ENCODE assay signal across 8 cellular contexts in genomic region chr6:136317023-136317649, GRCh38. TPM values are rescaled to one million over a fixed set of nuclear protein-coding genes. Genes with fewer than 3 reads are reported as not detected.
DNase-seq lines count a peak whose midpoint lies in the region; ATAC-seq, FAIRE-seq and TF ChIP-seq lines count a peak whose summit lies in the region.

No MANE protein-coding gene starts in this region.

- H3K27ac ChIP-seq in Karpas-422 (ENCODE audit: low read length) (no peak overlapping the region), pancreas (no peak overlapping the region), uterus (no peak overlapping the region)

- no peak overlapping the region for H3K4me3 Mint-ChIP-seq in activated T-helper 2 cell treated with anti-CD3 and anti-CD28 coated beads, Interferon-gamma antibody, Interleukin-2, Interleukin-4, amounts not matched to agents 10 μg/mL and 5 μg/mL and 100 μg/mL, durations not matched to agents 14 hours and 24 hours and 36 hours (ENCODE audit: low read depth)

- H3K9me3 ChIP-seq in Karpas-422 (ENCODE audit: low read length) (no peaks in the 10 kb centered on the region), pancreas (no peaks in the 10 kb centered on the region), uterus (no peaks in the 10 kb centered on the region)

- peak; percentile 73 for DNase-seq in CD1c-positive myeloid dendritic cell (ENCODE audit: extremely low spot score)
- peak; percentile 87 for DNase-seq in Karpas-422
- DNase-seq in RPMI8226, result peak; percentile 67
- DNase-seq in activated T-helper 2 cell treated with anti-CD3 and anti-CD28 coated beads, Interferon-gamma antibody, Interleukin-2, Interleukin-4, amounts not matched to agents 10 μg/mL and 5 μg/mL and 100 μg/mL, durations not matched to agents 14 hours and 24 hours and 36 hours (ENCODE audit: low spot score), result peak; percentile 41
- DNase-seq in foreskin melanocyte, result peak; percentile 40
- DNase-seq in pancreas, result peak in 4 of 6 donors; percentile 34 to 71 (median 44)
- DNase-seq in uterus, result peak; percentile 42 to 45

- no peak overlapping the region for H3K4me3 ChIP-seq in Karpas-422 (ENCODE audit: low read length)
- H3K4me3 ChIP-seq in pancreas, result no peak overlapping the region
- no peak overlapping the region for H3K4me3 ChIP-seq in uterus

- no peak overlapping the region for H3K4me2 ChIP-seq in Karpas-422 (ENCODE audit: low read depth, low read length, poor library complexity, severe bottlenecking)

- H4K20me1 ChIP-seq in Karpas-422 (ENCODE audit: insufficient read depth, low read depth, low read length), result no peaks in the 10 kb centered on the region

- H3K4me1 ChIP-seq in Karpas-422 (ENCODE audit: low read length) (no peaks in the 10 kb centered on the region), pancreas (no peaks in the 10 kb centered on the region), uterus (no peaks in the 10 kb centered on the region)

- 28 to 30% methylated on average over 5 of the region's 5 CpGs for WGBS in pancreas, 2 donors

- H3K9me3 Mint-ChIP-seq in activated T-helper 2 cell treated with anti-CD3 and anti-CD28 coated beads, Interferon-gamma antibody, Interleukin-2, Interleukin-4, amounts not matched to agents 10 μg/mL and 5 μg/mL and 100 μg/mL, durations not matched to agents 14 hours and 24 hours and 36 hours, result no peaks in the 10 kb centered on the region

- peaks cover 8% of the 10 kb centered on the region for H3K4me1 Mint-ChIP-seq in activated T-helper 2 cell treated with anti-CD3 and anti-CD28 coated beads, Interferon-gamma antibody, Interleukin-2, Interleukin-4, amounts not matched to agents 10 μg/mL and 5 μg/mL and 100 μg/mL, durations not matched to agents 14 hours and 24 hours and 36 hours (ENCODE audit: low read depth)

- no peak for TF ChIP-seq POLR2A in uterus (IDR thresholded peaks at IDR 0.05)

- H3K27me3 ChIP-seq in Karpas-422 (ENCODE audit: low read length) (no peaks in the 10 kb centered on the region), pancreas (no peaks in the 10 kb centered on the region), uterus (no peaks in the 10 kb centered on the region)

- H2AFZ ChIP-seq in Karpas-422 (ENCODE audit: low read length), result no peak overlapping the region

- FAIRE-seq in pancreas (lab: Jason Lieb, UNC), result peak; percentile 92

- ATAC-seq in GM19351 (IDR thresholded peaks at IDR 0.05; ENCODE audit: unreplicated experiment), result peak; percentile 79
- ATAC-seq in pancreas, result peak; percentile 85 to 100 (median 98)

- no peak overlapping the region for H3K9ac ChIP-seq in Karpas-422 (ENCODE audit: low read length)

- no peaks in the 10 kb centered on the region for H3K9me2 ChIP-seq in Karpas-422 (replicated peaks; ENCODE audit: insufficient read depth, low read length)

- intact Hi-C loops in activated T-helper 2 cell treated with anti-CD3 and anti-CD28 coated beads, Interferon-gamma antibody, Interleukin-2, Interleukin-4, amounts not matched to agents 10 μg/mL and 5 μg/mL and 100 μg/mL, durations not matched to agents 14 hours and 24 hours and 36 hours (cut with micrococcal nuclease), result loop anchor here (1.0 to 5.0 kb wide), 5 partner anchors 35 to 866 kb away; partner anchors contain the start of gene MTFR2
- intact Hi-C loops in pancreas (cut with DNase I), result loop anchor here in 1 of 3 donors (5.0 kb wide), 1 partner anchor 190 kb away; no protein-coding TSS in a partner anchor
- intact Hi-C loops in uterus (cut with DNase I; ENCODE audit: low total_unique reads), result no loop called here

- peaks cover 13% of the 10 kb centered on the region for H3K27me3 Mint-ChIP-seq in activated T-helper 2 cell treated with anti-CD3 and anti-CD28 coated beads, Interferon-gamma antibody, Interleukin-2, Interleukin-4, amounts not matched to agents 10 μg/mL and 5 μg/mL and 100 μg/mL, durations not matched to agents 14 hours and 24 hours and 36 hours (ENCODE audit: low read depth)

- TF ChIP-seq CTCF in pancreas (IDR thresholded peaks at IDR 0.05), result peak; percentile 51 to 72 (median 70)
- peak; percentile 62 to 78 (median 75) for TF ChIP-seq CTCF in uterus (IDR thresholded peaks at IDR 0.05)

- H3K36me3 Mint-ChIP-seq in activated T-helper 2 cell treated with anti-CD3 and anti-CD28 coated beads, Interferon-gamma antibody, Interleukin-2, Interleukin-4, amounts not matched to agents 10 μg/mL and 5 μg/mL and 100 μg/mL, durations not matched to agents 14 hours and 24 hours and 36 hours (ENCODE audit: low read depth), result no peaks in the 10 kb centered on the region

- H3K27ac Mint-ChIP-seq in activated T-helper 2 cell treated with anti-CD3 and anti-CD28 coated beads, Interferon-gamma antibody, Interleukin-2, Interleukin-4, amounts not matched to agents 10 μg/mL and 5 μg/mL and 100 μg/mL, durations not matched to agents 14 hours and 24 hours and 36 hours, result no peak overlapping the region

- H3K79me2 ChIP-seq in Karpas-422 (ENCODE audit: low read length), result no peaks in the 10 kb centered on the region

- H3K36me3 ChIP-seq in Karpas-422 (ENCODE audit: insufficient read depth, low read length), result no peaks in the 10 kb centered on the region
- H3K36me3 ChIP-seq in pancreas, result no peaks in the 10 kb centered on the region
- H3K36me3 ChIP-seq in uterus, result no peaks in the 10 kb centered on the region

RNA-seq across cellular contexts. Expression of gene BCLAF1, which starts 27.5 kb away (rescaled TPM):
- total RNA-seq in Karpas-422 (2014; rRNA removed; shearing (Covaris generic); ENCODE audit: low replicate concordance), result 177 and 191 TPM in 2 replicates
- total RNA-seq in activated T-helper 2 cell treated with anti-CD3 and anti-CD28 coated beads, Interferon-gamma antibody, Interleukin-2, Interleukin-4, amounts not matched to agents 10 μg/mL and 5 μg/mL and 100 μg/mL, durations not matched to agents 14 hours and 24 hours and 36 hours, result 228 and 242 TPM in 2 replicates
- total RNA-seq in pancreas, result 10 to 100 TPM; 35.9 to 73.3 (median 53.5) TPM
- polyA plus RNA-seq in pancreas, result 10 to 100 TPM; 14.5 to 25.7 TPM
- total RNA-seq in uterus, result 100 to 1,000 TPM in 3 of 4 donors, 10 to 100 TPM in 1; 34.6 to 237 (median 211) TPM
